In genomic region chr11:64085915-64086262, GRCh38 we compare ENCODE assay signal across 24 cellular contexts. TPM values are rescaled to one million over a fixed set of nuclear protein-coding genes. Genes with fewer than 3 reads are reported as not detected.
A peak's percentile ranks its signal among the peaks of the same experiment; 100 is the strongest.
DNase-seq lines count a peak whose midpoint lies in the region; ATAC-seq, FAIRE-seq and TF ChIP-seq lines count a peak whose summit lies in the region.
"Had no signal": no experiment of that assay in that cellular context is flagged by ENCODE, and none has a peak within 500 bp of the region (broad histone marks: within the 10 kb centered on the region; RNA-seq: fewer than 3 reads in every experiment).

No MANE protein-coding gene starts in this region.

- ATAC-seq in A549: peak in 1 of 2 experiments; percentile 4; a peak in 3 of 6 replicates
- ATAC-seq: GM12878, T-helper 17 cell had no signal

- no peak overlapping the region for H3K9ac ChIP-seq in kidney (ENCODE audit: low read length in 2 of 2)

- intact Hi-C loops in kidney (cut with DNase I): no loop called here

- CTCF ChIA-PET in A549 (lab: Yijun Ruan, JAX) (interaction anchor here (0.6 to 1.9 kb wide), 4 partner anchors 9 to 46 kb away, joined by 3 to 6 read pairs (median 4); no protein-coding TSS in a partner anchor), RWPE1 (lab: Yijun Ruan, JAX) (no interaction called here)

- H3K27ac ChIP-seq in A549: peak overlapping the region; percentile 63 to 81
- peak overlapping the region; percentile 76 for H3K27ac ChIP-seq in RWPE1
- H3K27ac ChIP-seq in kidney (ENCODE audit: low read depth in 2 of 2, low read length in 2 of 2): peak overlapping the region; percentile 56 to 60

- DNase-seq in A549 (ENCODE audit: low read depth in 1 of 2, low spot score in 1 of 2): no peak
- peak; percentile 42 for DNase-seq in COLO668 (lab: John Stamatoyannopoulos, UW; ENCODE audit: unreplicated experiment)
- no peak for DNase-seq in RWPE1 (ENCODE audit: low spot score)
- no peak for DNase-seq in kidney
- no peak for DNase-seq in HTR-8/SVneo (ENCODE audit: insufficient read length, low spot score)
- DNase-seq in GM19238 (ENCODE audit: insufficient read length, low spot score): no peak
- no peak for DNase-seq in hypothalamus (lab: John Stamatoyannopoulos, UW)
- no peak for DNase-seq in epidermal melanocyte (ENCODE audit: insufficient read length, low spot score)
- DNase-seq: AML-193, GDM1, KBM-7, MG63, NCI-H1105 treated with DMSO at 0.1 percent for 48 hours, NCI-H146, NCI-H1930, NCI-H524 treated with DMSO at 0.1 percent for 48 hours, SHP77 treated with DMSO at 0.1 percent for 48 hours, T-helper 17 cell had no signal

- no peak for TF ChIP-seq CTCF in A549 (IDR thresholded peaks at IDR 0.05)
- TF ChIP-seq CTCF in RWPE1 (conservative IDR thresholded peaks at IDR 0.05; ENCODE audit: low read depth): no peak
- TF ChIP-seq CTCF in kidney (IDR thresholded peaks at IDR 0.05; ENCODE audit: borderline replicate concordance, extremely low read depth, insufficient read depth): no peak

- 74% methylated on average over 4 of the region's 5 CpGs for WGBS in A549 (ENCODE audit: missing lambda C conversion rate)

- TF ChIP-seq POLR2A in A549 (IDR thresholded peaks at IDR 0.05; ENCODE audit: low read length): no peak

- no peak for TF ChIP-seq RAD21 in A549 (conservative IDR thresholded peaks at IDR 0.05 in 1 of 2, IDR thresholded peaks at IDR 0.05 in 1 of 2)

- TF ChIP-seq EP300 in A549 (IDR thresholded peaks at IDR 0.05): no peak

- FAIRE-seq in A549 (lab: Jason Lieb, UNC) (no peak), kidney (lab: Jason Lieb, UNC) (no peak), HTR-8/SVneo (lab: Jason Lieb, UNC) (no peak)
- FAIRE-seq: A204.1, D721Med, GM12878, H1 had no signal

- no peaks in the 10 kb centered on the region for H3K36me3 ChIP-seq in kidney (ENCODE audit: control insufficient read depth in 1 of 2, insufficient read depth in 2 of 2, low read length in 2 of 2)
- H3K36me3 ChIP-seq: MG63 had no signal

- H3K4me2 ChIP-seq in A549: peak overlapping the region; percentile 56

- POLR2A ChIA-PET in A549 (lab: Yijun Ruan, JAX) (no interaction called here), RWPE1 (lab: Yijun Ruan, JAX; ENCODE audit: low non-redundant PET) (no interaction called here)

- H3K9me3 ChIP-seq in A549 (no peaks in the 10 kb centered on the region), kidney (ENCODE audit: control insufficient read depth in 1 of 2, low read length in 2 of 2) (no peaks in the 10 kb centered on the region)
- H3K9me3 ChIP-seq: MG63 had no signal

- no peak overlapping the region for H3K4me3 ChIP-seq in A549
- H3K4me3 ChIP-seq in kidney (ENCODE audit: low read length in 2 of 2): no peak overlapping the region
- H3K4me3 ChIP-seq: GM12878, MG63, SK-N-MC had no signal

- peaks cover 47% of the 10 kb centered on the region for H3K4me1 ChIP-seq in A549
- H3K4me1 ChIP-seq in kidney (ENCODE audit: control insufficient read depth in 1 of 2, insufficient read depth in 1 of 2, low read depth in 1 of 2, low read length in 2 of 2): peaks cover 29 to 38% of the 10 kb centered on the region in 2 donors

TF ChIP-seq in A549, 52 proteins besides CTCF, POLR2A, EP300 and RAD21:
- TF ChIP-seq JUNB (IDR thresholded peaks at IDR 0.05) (no peak), CHD2 (IDR thresholded peaks at IDR 0.05; ENCODE audit: low read length, partially characterized antibody) (no peak), HES2 (IDR thresholded peaks at IDR 0.05) (no peak), NFE2L2 (conservative IDR thresholded peaks at IDR 0.05; ENCODE audit: low read length) (no peak), HOXB5 (CRISPR knock-in tag; IDR thresholded peaks at IDR 0.05) (no peak), CBX8 (IDR thresholded peaks at IDR 0.05) (no peak), HOXB13 (CRISPR knock-in tag; IDR thresholded peaks at IDR 0.05; ENCODE audit: low read depth) (no peak), HEYL (CRISPR knock-in tag; IDR thresholded peaks at IDR 0.05) (no peak), ZNF302 (CRISPR knock-in tag; IDR thresholded peaks at IDR 0.05) (no peak), BCL3 (IDR thresholded peaks at IDR 0.05) (no peak), NR3C1 (IDR thresholded peaks at IDR 0.05) (no peak), PHF8 (IDR thresholded peaks at IDR 0.05; ENCODE audit: borderline replicate concordance, low read depth) (no peak), ZC3H11A (IDR thresholded peaks at IDR 0.05) (no peak), JUN (IDR thresholded peaks at IDR 0.05) (no peak), KDM5A (IDR thresholded peaks at IDR 0.05) (no peak), USF2 (IDR thresholded peaks at IDR 0.05) (no peak), CHD4 (IDR thresholded peaks at IDR 0.05; ENCODE audit: borderline replicate concordance) (no peak)
TF ChIP-seq in A549: peak in this region for 0.

RNA-seq across cellular contexts. Expression of gene FLRT1, which starts 50.2 kb away (rescaled TPM):
- polyA plus RNA-seq in A549 (2011; rRNA removed): 0.28 and 0.31 TPM in 2 replicates
- polyA plus RNA-seq in A549 (2012; cell fraction: cytosol; rRNA removed): 0.08 and 0.10 TPM in 2 replicates
- polyA plus RNA-seq in A549 (2012; cell fraction: nucleus; rRNA removed): 0.02 and 0.10 TPM in 2 replicates
- 0.07 to 0.13 TPM (median 0.10 TPM) in 3 replicates for polyA plus RNA-seq in A549 (2017; fragmentation: RNase III; extraction: RNeasy Plus Mini Kit Qiagen cat#74134 plus additional on column Dnase treatment)
- polyA minus RNA-seq in A549 (2011; rRNA and poly(A)+ RNA removed): 0.58 and 0.73 TPM in 2 replicates
- total RNA-seq in kidney: 0.66 TPM
- 1.5 TPM for polyA plus RNA-seq in kidney (ENCODE audit: insufficient read depth, low read depth, low replicate concordance)
- total RNA-seq: GM12878, HT1080, T-helper 17 cell had no signal
